ENCODE assay signal across 1 cellular context in genomic region chr11:45919806-45920530, GRCh38.
A peak's percentile ranks its signal among the peaks of the same experiment; 100 is the strongest.
TF ChIP-seq lines count a peak whose summit lies in the region.

No MANE protein-coding gene starts in this region.

TF ChIP-seq in H1, 55 proteins besides CTCF, POLR2A, EP300 and RAD21:
- TF ChIP-seq CHD1 (IDR thresholded peaks at IDR 0.05; ENCODE audit: low read depth, low read length) (no peak), SIRT6 (IDR thresholded peaks at IDR 0.05; ENCODE audit: low read length) (no peak), TAF1 (IDR thresholded peaks at IDR 0.05; ENCODE audit: low read depth, low read length) (0 out of 2 replicates have a peak, but pooled peaks have one; percentile 21), SP1 (IDR thresholded peaks at IDR 0.05; ENCODE audit: low read depth, low read length) (no peak), POLR2AphosphoS5 (IDR thresholded peaks at IDR 0.05; ENCODE audit: low read depth, low read length) (0 out of 2 replicates have a peak, but pooled peaks have one; percentile 9)
